Comparison of ENCODE assay signal across 1 cellular context in the genomic region with DNA sequence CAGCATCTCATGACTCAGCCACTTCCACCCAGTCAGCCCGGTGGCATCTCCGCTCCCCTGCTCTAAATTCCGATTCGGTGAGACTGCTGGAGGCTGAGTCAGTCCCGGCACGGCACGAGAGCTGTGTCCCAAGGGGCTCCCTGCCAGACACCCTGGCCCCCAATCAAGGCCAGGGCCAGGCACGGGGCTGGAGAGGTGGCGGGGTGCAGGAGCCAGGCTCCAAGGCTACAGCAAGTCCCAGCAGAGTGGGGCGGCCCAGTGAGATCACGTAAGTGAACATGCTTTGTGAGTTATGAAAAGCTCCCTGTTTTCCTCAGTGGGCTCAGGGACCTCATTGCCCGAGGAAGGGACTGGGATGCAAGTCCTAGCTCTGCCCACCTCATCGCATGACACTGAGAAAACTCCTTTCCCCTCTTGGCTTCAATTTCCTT.
TF ChIP-seq lines count a peak whose summit lies in the region.

No MANE protein-coding gene starts in this region.

TF ChIP-seq in K562, 482 proteins besides CTCF, POLR2A, EP300 and RAD21:
- TF ChIP-seq HMGN3 (IDR thresholded peaks at IDR 0.05; ENCODE audit: borderline replicate concordance, extremely low read depth, insufficient read length, low read depth, low read length) (peak; percentile 50), MAFG (tag; conservative IDR thresholded peaks at IDR 0.05) (peak; percentile 24; the same call in 1 of the 2 replicates), BHLHE40 (IDR thresholded peaks at IDR 0.05; ENCODE audit: low read length) (peak; percentile 90), NFE2 (IDR thresholded peaks at IDR 0.05; ENCODE audit: low read depth) (peak; percentile 77), SP2 (IDR thresholded peaks at IDR 0.05; ENCODE audit: extremely low read depth, low read depth, low read length, poor library complexity, severe bottlenecking) (no peak), SOX6 (IDR thresholded peaks at IDR 0.05) (no peak), ESRRB (CRISPR knock-in tag; IDR thresholded peaks at IDR 0.05; ENCODE audit: borderline replicate concordance) (no peak), ZNF140 (CRISPR knock-in tag; IDR thresholded peaks at IDR 0.05) (no peak), ZNF384 (IDR thresholded peaks at IDR 0.05; ENCODE audit: low read depth, low read length) (no peak), DPF2 (IDR thresholded peaks at IDR 0.05) (peak; percentile 38; the same call in 1 of the 2 replicates), ZFX (CRISPR knock-in tag; IDR thresholded peaks at IDR 0.05) (no peak), MYNN (IDR thresholded peaks at IDR 0.05) (peak; percentile 48; the same call in 1 of the 2 replicates), MYNN (CRISPR knock-in tag; IDR thresholded peaks at IDR 0.05) (no peak), MAFK (IDR thresholded peaks at IDR 0.05; ENCODE audit: low read length) (peak; percentile 45; the same call in 1 of the 2 replicates), RBM22 (IDR thresholded peaks at IDR 0.05; ENCODE audit: low read depth, low read length, poor library complexity, severe bottlenecking) (peak; percentile 45), TAF15 (IDR thresholded peaks at IDR 0.05; ENCODE audit: low read depth, low read length) (no peak), SMARCA4 (IDR thresholded peaks at IDR 0.05) (peak; percentile 51; the same call in 1 of the 2 replicates), ZNF12 (CRISPR knock-in tag; IDR thresholded peaks at IDR 0.05) (no peak), SMARCE1 (IDR thresholded peaks at IDR 0.05) (peak; percentile 36; the same call in 1 of the 2 replicates), POLR2G (IDR thresholded peaks at IDR 0.05; ENCODE audit: low read depth, low read length) (peak; percentile 60), CCNT2 (IDR thresholded peaks at IDR 0.05; ENCODE audit: borderline replicate concordance, extremely low read depth, insufficient read length, low read depth, low read length) (peak; percentile 24), FOS (IDR thresholded peaks at IDR 0.05; ENCODE audit: extremely low read depth, insufficient read length) (peak; percentile 14), JUND (IDR thresholded peaks at IDR 0.05; ENCODE audit: borderline replicate concordance, low read depth, low read length) (peak; percentile 71), JUND (tag; IDR thresholded peaks at IDR 0.05; ENCODE audit: borderline replicate concordance, low read depth, low read length) (no peak), TRIM28 (IDR thresholded peaks at IDR 0.05) (no peak), ARID1B (IDR thresholded peaks at IDR 0.05) (peak; percentile 66), ZBTB8A (IDR thresholded peaks at IDR 0.05; ENCODE audit: partially characterized antibody) (no peak), C11orf30 (IDR thresholded peaks at IDR 0.05; ENCODE audit: low read depth) (peak; percentile 73), JUN (IDR thresholded peaks at IDR 0.05; ENCODE audit: borderline replicate concordance, low read depth, low read length) (peak; percentile 81), JUN (CRISPR knock-in tag; IDR thresholded peaks at IDR 0.05; ENCODE audit: borderline replicate concordance) (no peak), ZNF316 (IDR thresholded peaks at IDR 0.05) (peak; percentile 60), ZKSCAN1 (IDR thresholded peaks at IDR 0.05; ENCODE audit: low read depth, low read length) (peak; percentile 46; the same call in 1 of the 2 replicates)
- TF ChIP-seq, protein P1, sequence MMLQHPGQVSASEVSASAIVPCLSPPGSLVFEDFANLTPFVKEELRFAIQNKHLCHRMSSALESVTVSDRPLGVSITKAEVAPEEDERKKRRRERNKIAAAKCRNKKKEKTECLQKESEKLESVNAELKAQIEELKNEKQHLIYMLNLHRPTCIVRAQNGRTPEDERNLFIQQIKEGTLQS (IDR thresholded peaks at IDR 0.05), result peak; percentile 81
- TF ChIP-seq, protein P1 (CRISPR knock-in tag; conservative IDR thresholded peaks at IDR 0.05), result no peak
- TF ChIP-seq, protein P2, sequence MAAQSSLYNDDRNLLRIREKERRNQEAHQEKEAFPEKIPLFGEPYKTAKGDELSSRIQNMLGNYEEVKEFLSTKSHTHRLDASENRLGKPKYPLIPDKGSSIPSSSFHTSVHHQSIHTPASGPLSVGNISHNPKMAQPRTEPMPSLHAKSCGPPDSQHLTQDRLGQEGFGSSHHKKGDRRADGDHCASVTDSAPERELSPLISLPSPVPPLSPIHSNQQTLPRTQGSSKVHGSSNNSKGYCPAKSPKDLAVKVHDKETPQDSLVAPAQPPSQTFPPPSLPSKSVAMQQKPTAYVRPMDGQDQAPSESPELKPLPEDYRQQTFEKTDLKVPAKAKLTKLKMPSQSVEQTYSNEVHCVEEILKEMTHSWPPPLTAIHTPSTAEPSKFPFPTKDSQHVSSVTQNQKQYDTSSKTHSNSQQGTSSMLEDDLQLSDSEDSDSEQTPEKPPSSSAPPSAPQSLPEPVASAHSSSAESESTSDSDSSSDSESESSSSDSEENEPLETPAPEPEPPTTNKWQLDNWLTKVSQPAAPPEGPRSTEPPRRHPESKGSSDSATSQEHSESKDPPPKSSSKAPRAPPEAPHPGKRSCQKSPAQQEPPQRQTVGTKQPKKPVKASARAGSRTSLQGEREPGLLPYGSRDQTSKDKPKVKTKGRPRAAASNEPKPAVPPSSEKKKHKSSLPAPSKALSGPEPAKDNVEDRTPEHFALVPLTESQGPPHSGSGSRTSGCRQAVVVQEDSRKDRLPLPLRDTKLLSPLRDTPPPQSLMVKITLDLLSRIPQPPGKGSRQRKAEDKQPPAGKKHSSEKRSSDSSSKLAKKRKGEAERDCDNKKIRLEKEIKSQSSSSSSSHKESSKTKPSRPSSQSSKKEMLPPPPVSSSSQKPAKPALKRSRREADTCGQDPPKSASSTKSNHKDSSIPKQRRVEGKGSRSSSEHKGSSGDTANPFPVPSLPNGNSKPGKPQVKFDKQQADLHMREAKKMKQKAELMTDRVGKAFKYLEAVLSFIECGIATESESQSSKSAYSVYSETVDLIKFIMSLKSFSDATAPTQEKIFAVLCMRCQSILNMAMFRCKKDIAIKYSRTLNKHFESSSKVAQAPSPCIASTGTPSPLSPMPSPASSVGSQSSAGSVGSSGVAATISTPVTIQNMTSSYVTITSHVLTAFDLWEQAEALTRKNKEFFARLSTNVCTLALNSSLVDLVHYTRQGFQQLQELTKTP (IDR thresholded peaks at IDR 0.05; ENCODE audit: low read depth in 1 of 2, partially characterized antibody in 2 of 2), result no peak
TF ChIP-seq in K562: peak in this region for 20.
